ENCODE assay signal across 19 cellular contexts in the genomic region with DNA sequence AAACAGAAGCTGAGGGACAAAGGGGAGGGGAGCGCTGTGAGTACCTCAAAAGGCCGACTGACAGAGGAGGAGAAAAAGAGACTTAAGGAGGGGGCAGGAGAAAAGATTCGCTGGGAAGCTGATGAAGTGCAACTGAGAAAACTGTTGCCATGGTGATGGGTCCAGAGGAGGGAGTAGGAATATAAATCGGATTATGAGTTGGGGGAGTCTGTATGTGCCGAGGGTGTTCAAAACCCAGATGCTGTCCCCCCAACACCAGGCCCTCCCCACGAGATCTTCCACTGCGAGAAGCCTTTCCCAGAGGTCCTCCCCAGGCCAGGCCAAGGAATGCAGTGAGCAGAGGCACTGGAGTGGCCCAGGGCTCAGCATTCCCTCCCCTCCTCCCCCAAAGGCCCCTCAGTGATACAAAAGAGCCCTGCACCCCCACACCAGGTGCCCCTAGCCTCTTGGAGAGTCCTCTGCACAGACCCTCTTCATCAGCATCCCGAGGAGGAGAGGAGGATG. TPM values are rescaled to one million over a fixed set of nuclear protein-coding genes. Genes with fewer than 3 reads are reported as not detected.
DNase-seq lines count a peak whose midpoint lies in the region; ATAC-seq, FAIRE-seq and TF ChIP-seq lines count a peak whose summit lies in the region.
"Had no signal": no experiment of that assay in that cellular context is flagged by ENCODE, and none has a peak within 500 bp of the region (broad histone marks: within the 10 kb centered on the region; RNA-seq: fewer than 3 reads in every experiment).

No MANE protein-coding gene starts in this region.

- H3K4me2 ChIP-seq in GM23338, result peak overlapping the region; percentile 72

- H3K79me2 ChIP-seq in GM23338 (replicated peaks; ENCODE audit: insufficient read depth), result no peaks in the 10 kb centered on the region

- H4K20me1 ChIP-seq in GM23338 (replicated peaks; ENCODE audit: insufficient read depth), result no peaks in the 10 kb centered on the region

- no peaks in the 10 kb centered on the region for H3F3A ChIP-seq in GM23338 (replicated peaks; ENCODE audit: low read depth)

- H3K9me3 ChIP-seq in CD4-positive, alpha-beta memory T cell (ENCODE audit: control insufficient read depth in 1 of 2, low read length in 2 of 2), result no peaks in the 10 kb centered on the region
- H3K9me3 ChIP-seq in kidney (ENCODE audit: control insufficient read depth in 1 of 2, low read length in 2 of 2), result no peaks in the 10 kb centered on the region
- no peaks in the 10 kb centered on the region for H3K9me3 ChIP-seq in pancreas
- H3K9me3 ChIP-seq: MG63, upper lobe of left lung had no signal

- H3K4me3 ChIP-seq in CD4-positive, alpha-beta memory T cell (ENCODE audit: low read length in 2 of 2), result no peak overlapping the region
- H3K4me3 ChIP-seq in GM23338, result peak overlapping the region; percentile 28; the same call in 1 of the 2 replicates
- no peak overlapping the region for H3K4me3 ChIP-seq in kidney (ENCODE audit: low read length in 2 of 2)
- H3K4me3 ChIP-seq in pancreas, result no peak overlapping the region
- H3K4me3 ChIP-seq: MG63, upper lobe of left lung had no signal

- peak overlapping the region in 1 of 8 donors; percentile 61 for H3K4me3 Mint-ChIP-seq in CD4-positive, alpha-beta memory T cell
- no peak overlapping the region; the same call in 2 of the 3 replicates for H3K4me3 Mint-ChIP-seq in GM23338
- H3K4me3 Mint-ChIP-seq in activated T-helper 1 cell treated with anti-CD3 and anti-CD28 coated beads, Interleukin-12 subunit alpha, Interleukin-12 subunit beta, Interleukin-2, Interleukin-4 antibody, amounts not matched to agents 30 ng/mL and 10 ng/mL and 1 ng/mL, durations not matched to agents 14 hours and 24 hours and 36 hours, result no peak overlapping the region
- no peak overlapping the region for H3K4me3 Mint-ChIP-seq in activated CD8-positive, alpha-beta memory T cell treated with anti-CD3 and anti-CD28 coated beads, Interleukin-2, amount 10 ng/mL, durations not matched to agents 7 days and 5 days

- H3K27me3 Mint-ChIP-seq in CD4-positive, alpha-beta memory T cell, result peaks cover 0 to 1% of the 10 kb centered on the region in 2 donors
- H3K27me3 Mint-ChIP-seq in GM23338 (ENCODE audit: insufficient read depth, low read depth, poor library complexity), result peaks cover 8% of the 10 kb centered on the region
- peaks cover 5% of the 10 kb centered on the region for H3K27me3 Mint-ChIP-seq in activated T-helper 1 cell treated with anti-CD3 and anti-CD28 coated beads, Interleukin-12 subunit alpha, Interleukin-12 subunit beta, Interleukin-2, Interleukin-4 antibody, amounts not matched to agents 30 ng/mL and 10 ng/mL and 1 ng/mL, durations not matched to agents 14 hours and 24 hours and 36 hours (ENCODE audit: insufficient read depth)
- peaks cover 8% of the 10 kb centered on the region for H3K27me3 Mint-ChIP-seq in activated CD8-positive, alpha-beta memory T cell treated with anti-CD3 and anti-CD28 coated beads, Interleukin-2, amount 10 ng/mL, durations not matched to agents 7 days and 5 days

- no peaks in the 10 kb centered on the region for H3K36me3 Mint-ChIP-seq in CD4-positive, alpha-beta memory T cell
- H3K36me3 Mint-ChIP-seq in GM23338 (ENCODE audit: low read depth), result no peaks in the 10 kb centered on the region
- H3K36me3 Mint-ChIP-seq in activated T-helper 1 cell treated with anti-CD3 and anti-CD28 coated beads, Interleukin-12 subunit alpha, Interleukin-12 subunit beta, Interleukin-2, Interleukin-4 antibody, amounts not matched to agents 30 ng/mL and 10 ng/mL and 1 ng/mL, durations not matched to agents 14 hours and 24 hours and 36 hours (ENCODE audit: low read depth), result no peaks in the 10 kb centered on the region
- no peaks in the 10 kb centered on the region for H3K36me3 Mint-ChIP-seq in activated CD8-positive, alpha-beta memory T cell treated with anti-CD3 and anti-CD28 coated beads, Interleukin-2, amount 10 ng/mL, durations not matched to agents 7 days and 5 days

- intact Hi-C loops in CD4-positive, alpha-beta memory T cell (cut with micrococcal nuclease), result no loop called here
- intact Hi-C loops in activated T-helper 1 cell treated with anti-CD3 and anti-CD28 coated beads, Interleukin-12 subunit alpha, Interleukin-12 subunit beta, Interleukin-2, Interleukin-4 antibody, amounts not matched to agents 30 ng/mL and 10 ng/mL and 1 ng/mL, durations not matched to agents 14 hours and 24 hours and 36 hours (cut with micrococcal nuclease), result no loop called here
- intact Hi-C loops in kidney (cut with DNase I), result no loop called here
- intact Hi-C loops in pancreas (cut with DNase I), result no loop called here

- CTCF ChIA-PET in CD4-positive, alpha-beta memory T cell (lab: Charles Lee; ENCODE audit: partially characterized antibody), result interaction anchor here (0.7 to 2.6 kb wide), 5 partner anchors 9 to 1761 kb away, joined by 3 to 22 read pairs (median 3); no protein-coding TSS in a partner anchor
- CTCF ChIA-PET in activated CD8-positive, alpha-beta memory T cell treated with anti-CD3 and anti-CD28 coated beads, Interleukin-2, amount 10 ng/mL, durations not matched to agents 7 days and 5 days (lab: Charles Lee), result interaction anchor here (0.6 to 2.5 kb wide), 8 partner anchors 10 to 281 kb away, joined by 3 to 18 read pairs (median 4); partner anchors contain the start of genes SLC37A4 and UPK2

- H3K4me1 Mint-ChIP-seq in CD4-positive, alpha-beta memory T cell, result peaks cover 20 to 44% (median 31%) of the 10 kb centered on the region in 4 donors
- H3K4me1 Mint-ChIP-seq in GM23338, result peaks cover 27% of the 10 kb centered on the region
- H3K4me1 Mint-ChIP-seq in activated T-helper 1 cell treated with anti-CD3 and anti-CD28 coated beads, Interleukin-12 subunit alpha, Interleukin-12 subunit beta, Interleukin-2, Interleukin-4 antibody, amounts not matched to agents 30 ng/mL and 10 ng/mL and 1 ng/mL, durations not matched to agents 14 hours and 24 hours and 36 hours (ENCODE audit: low read depth), result peaks cover 24% of the 10 kb centered on the region
- H3K4me1 Mint-ChIP-seq in activated CD8-positive, alpha-beta memory T cell treated with anti-CD3 and anti-CD28 coated beads, Interleukin-2, amount 10 ng/mL, durations not matched to agents 7 days and 5 days, result peaks cover 28% of the 10 kb centered on the region

- no peak for TF ChIP-seq CTCF in GM23338 (conservative IDR thresholded peaks at IDR 0.05; ENCODE audit: low read depth in 2 of 2)
- no peak for TF ChIP-seq CTCF in kidney (IDR thresholded peaks at IDR 0.05; ENCODE audit: borderline replicate concordance, extremely low read depth, insufficient read depth)
- no peak for TF ChIP-seq CTCF in pancreas (IDR thresholded peaks at IDR 0.05)

- POLR2A ChIA-PET in CD4-positive, alpha-beta memory T cell (lab: Charles Lee; ENCODE audit: partially characterized antibody), result interaction anchor here (1.1 to 2.4 kb wide), 4 partner anchors 9 to 150 kb away, joined by 3 to 20 read pairs (median 6); partner anchors contain the start of gene DDX6

- ATAC-seq in GM23338 (no peak), pancreas (no peak)
- no peak for ATAC-seq in activated CD8-positive, alpha-beta memory T cell treated with anti-CD3 and anti-CD28 coated beads, Interleukin-2, amount 10 ng/mL, durations not matched to agents 7 days and 5 days

- no peak overlapping the region for H3K9ac ChIP-seq in kidney (ENCODE audit: low read length in 2 of 2)

- peak overlapping the region; percentile 6 for H3K27ac ChIP-seq in CD4-positive, alpha-beta memory T cell (ENCODE audit: low read depth, low read length)
- H3K27ac ChIP-seq in GM23338 (ENCODE audit: low read depth) (no peak overlapping the region), kidney (ENCODE audit: low read depth in 2 of 2, low read length in 2 of 2) (no peak overlapping the region), pancreas (no peak overlapping the region)
- H3K27ac ChIP-seq: upper lobe of left lung, VCaP had no signal

- H3K27me3 ChIP-seq in CD4-positive, alpha-beta memory T cell (ENCODE audit: insufficient read depth, low read length), result no peaks in the 10 kb centered on the region
- H3K27me3 ChIP-seq in GM23338 (ENCODE audit: insufficient read depth), result 0 out of 2 replicates have a peak, but pooled peaks cover 4% of the 10 kb centered on the region
- H3K27me3 ChIP-seq in pancreas, result no peaks in the 10 kb centered on the region
- H3K27me3 ChIP-seq: MG63, upper lobe of left lung had no signal

- no peaks in the 10 kb centered on the region for H3K9me2 ChIP-seq in GM23338 (ENCODE audit: insufficient read depth)

- H3K4me1 ChIP-seq in CD4-positive, alpha-beta memory T cell (ENCODE audit: insufficient read depth, low read length), result peaks cover 18% of the 10 kb centered on the region
- H3K4me1 ChIP-seq in GM23338 (ENCODE audit: insufficient read depth), result peaks cover 23% of the 10 kb centered on the region
- H3K4me1 ChIP-seq in kidney (ENCODE audit: control insufficient read depth in 1 of 2, insufficient read depth in 1 of 2, low read depth in 1 of 2, low read length in 2 of 2), result no peaks in the 10 kb centered on the region
- no peaks in the 10 kb centered on the region for H3K4me1 ChIP-seq in pancreas

- no peaks in the 10 kb centered on the region for H3K9me3 Mint-ChIP-seq in CD4-positive, alpha-beta memory T cell
- H3K9me3 Mint-ChIP-seq in GM23338, result no peaks in the 10 kb centered on the region; the same call in 2 of the 3 replicates
- no peaks in the 10 kb centered on the region for H3K9me3 Mint-ChIP-seq in activated T-helper 1 cell treated with anti-CD3 and anti-CD28 coated beads, Interleukin-12 subunit alpha, Interleukin-12 subunit beta, Interleukin-2, Interleukin-4 antibody, amounts not matched to agents 30 ng/mL and 10 ng/mL and 1 ng/mL, durations not matched to agents 14 hours and 24 hours and 36 hours
- no peaks in the 10 kb centered on the region for H3K9me3 Mint-ChIP-seq in activated CD8-positive, alpha-beta memory T cell treated with anti-CD3 and anti-CD28 coated beads, Interleukin-2, amount 10 ng/mL, durations not matched to agents 7 days and 5 days (ENCODE audit: low read depth)

- peak overlapping the region in 3 of 7 donors; percentile 16 to 84 (median 50) for H3K27ac Mint-ChIP-seq in CD4-positive, alpha-beta memory T cell
- H3K27ac Mint-ChIP-seq in GM23338, result no peak overlapping the region
- H3K27ac Mint-ChIP-seq in activated T-helper 1 cell treated with anti-CD3 and anti-CD28 coated beads, Interleukin-12 subunit alpha, Interleukin-12 subunit beta, Interleukin-2, Interleukin-4 antibody, amounts not matched to agents 30 ng/mL and 10 ng/mL and 1 ng/mL, durations not matched to agents 14 hours and 24 hours and 36 hours, result peak overlapping the region; percentile 3
- H3K27ac Mint-ChIP-seq in activated CD8-positive, alpha-beta memory T cell treated with anti-CD3 and anti-CD28 coated beads, Interleukin-2, amount 10 ng/mL, durations not matched to agents 7 days and 5 days, result no peak overlapping the region
- H3K27ac Mint-ChIP-seq: progenitor cell of endocrine pancreas had no signal

- peak overlapping the region; percentile 94 for H2AFZ ChIP-seq in GM23338

- H3K36me3 ChIP-seq in CD4-positive, alpha-beta memory T cell (ENCODE audit: insufficient read depth, low read length), result no peaks in the 10 kb centered on the region
- H3K36me3 ChIP-seq in GM23338 (ENCODE audit: insufficient read depth) (no peaks in the 10 kb centered on the region), kidney (ENCODE audit: control insufficient read depth in 1 of 2, insufficient read depth in 2 of 2, low read length in 2 of 2) (no peaks in the 10 kb centered on the region), pancreas (no peaks in the 10 kb centered on the region)
- H3K36me3 ChIP-seq: MG63, upper lobe of left lung had no signal

- WGBS in pancreas, 2 donors, result 59 to 64% methylated on average over 8 of the region's 8 CpGs

- no peak for FAIRE-seq in kidney (lab: Jason Lieb, UNC)
- FAIRE-seq in pancreas (lab: Jason Lieb, UNC), result no peak
- FAIRE-seq: endometrium had no signal

- DNase-seq in CD4-positive, alpha-beta memory T cell, result no peak
- DNase-seq in GM23338 (ENCODE audit: low spot score) (no peak), kidney (peak; percentile 50), pancreas (no peak), SIG-M5 (lab: John Stamatoyannopoulos, UW) (no peak)
- DNase-seq in activated T-helper 1 cell treated with anti-CD3 and anti-CD28 coated beads, Interleukin-12 subunit alpha, Interleukin-12 subunit beta, Interleukin-2, Interleukin-4 antibody, amounts not matched to agents 30 ng/mL and 10 ng/mL and 1 ng/mL, durations not matched to agents 14 hours and 24 hours and 36 hours (ENCODE audit: low spot score), result no peak
- DNase-seq in activated CD8-positive, alpha-beta memory T cell treated with anti-CD3 and anti-CD28 coated beads, Interleukin-2, amount 10 ng/mL, durations not matched to agents 7 days and 5 days, result no peak
- DNase-seq in activated effector memory CD4-positive, alpha-beta T cell treated with anti-CD3 and anti-CD28 coated beads, Interleukin-2, amount 50 U/mL, for 16 hours, result no peak
- DNase-seq: cerebellar nuclear complex, DMS153, foreskin fibroblast, MG63, NCI-H2029 treated with DMSO at 0.1 percent for 48 hours, SW 1271 had no signal

RNA-seq across cellular contexts. Expression of gene BCL9L, which starts 13.7 kb away (rescaled TPM):
- total RNA-seq in CD4-positive, alpha-beta memory T cell, result 100 to 1,000 TPM; 216 to 232 TPM
- polyA plus RNA-seq in CD4-positive, alpha-beta memory T cell, result 10 to 100 TPM in 1 of 2 donors, under 1 TPM in 1; 0.45 to 10.9 TPM
- 24.1 and 35.1 TPM in 2 replicates for total RNA-seq in GM23338 (2014; rRNA removed; shearing (Covaris generic))
- polyA plus RNA-seq in GM23338 (2016; fragmentation: Nextera tagmentation; extraction: Ambion mirVana), result 15.9 and 23.6 TPM in 2 replicates
- 27.3 and 32.4 TPM in 2 replicates for total RNA-seq in activated T-helper 1 cell treated with anti-CD3 and anti-CD28 coated beads, Interleukin-12 subunit alpha, Interleukin-12 subunit beta, Interleukin-2, Interleukin-4 antibody, amounts not matched to agents 30 ng/mL and 10 ng/mL and 1 ng/mL, durations not matched to agents 14 hours and 24 hours and 36 hours
- total RNA-seq in kidney, result 57.5 TPM
- 5.0 TPM for polyA plus RNA-seq in kidney (ENCODE audit: insufficient read depth, low read depth, low replicate concordance)
- 10 to 100 TPM; 15.2 to 40.8 (median 23.3) TPM for total RNA-seq in pancreas
- 10 to 100 TPM in 1 of 2 donors, 1 to 10 TPM in 1; 6.5 to 31.4 TPM for polyA plus RNA-seq in pancreas
- total RNA-seq in activated CD8-positive, alpha-beta memory T cell treated with anti-CD3 and anti-CD28 coated beads, Interleukin-2, amount 10 ng/mL, durations not matched to agents 7 days and 5 days, result 10 to 100 TPM; 33.9 to 44.0 TPM

RNA-seq across cellular contexts. Expression of gene UPK2, which starts 16.6 kb away (rescaled TPM):
- not detected for total RNA-seq in CD4-positive, alpha-beta memory T cell
- polyA plus RNA-seq in CD4-positive, alpha-beta memory T cell, result not detected
- not detected in 2 replicates for total RNA-seq in GM23338 (2014; rRNA removed; shearing (Covaris generic))
- polyA plus RNA-seq in GM23338 (2016; fragmentation: Nextera tagmentation; extraction: Ambion mirVana), result 0.74 and 1.4 TPM in 2 replicates
- total RNA-seq in activated T-helper 1 cell treated with anti-CD3 and anti-CD28 coated beads, Interleukin-12 subunit alpha, Interleukin-12 subunit beta, Interleukin-2, Interleukin-4 antibody, amounts not matched to agents 30 ng/mL and 10 ng/mL and 1 ng/mL, durations not matched to agents 14 hours and 24 hours and 36 hours, result not detected in 2 replicates
- total RNA-seq in kidney, result not detected
- polyA plus RNA-seq in kidney (ENCODE audit: insufficient read depth, low read depth, low replicate concordance), result not detected
- under 1 TPM in 1 of 6 donors, not detected in 5; 0.16 TPM for total RNA-seq in pancreas
- polyA plus RNA-seq in pancreas, result under 1 TPM; 0.09 to 0.19 TPM
- not detected for total RNA-seq in activated CD8-positive, alpha-beta memory T cell treated with anti-CD3 and anti-CD28 coated beads, Interleukin-2, amount 10 ng/mL, durations not matched to agents 7 days and 5 days
- total RNA-seq: left lobe of liver, upper lobe of left lung had no signal

RNA-seq across cellular contexts. Expression of gene FOXR1, which starts 32.1 kb away (rescaled TPM):
- not detected for total RNA-seq in CD4-positive, alpha-beta memory T cell
- polyA plus RNA-seq in CD4-positive, alpha-beta memory T cell, result not detected
- total RNA-seq in GM23338 (2014; rRNA removed; shearing (Covaris generic)), result not detected in 2 replicates
- not detected in 2 replicates for polyA plus RNA-seq in GM23338 (2016; fragmentation: Nextera tagmentation; extraction: Ambion mirVana)
- not detected in 2 replicates for total RNA-seq in activated T-helper 1 cell treated with anti-CD3 and anti-CD28 coated beads, Interleukin-12 subunit alpha, Interleukin-12 subunit beta, Interleukin-2, Interleukin-4 antibody, amounts not matched to agents 30 ng/mL and 10 ng/mL and 1 ng/mL, durations not matched to agents 14 hours and 24 hours and 36 hours
- total RNA-seq in kidney, result not detected
- polyA plus RNA-seq in kidney (ENCODE audit: insufficient read depth, low read depth, low replicate concordance), result not detected
- not detected for total RNA-seq in pancreas
- polyA plus RNA-seq in pancreas, result not detected
- total RNA-seq in activated CD8-positive, alpha-beta memory T cell treated with anti-CD3 and anti-CD28 coated beads, Interleukin-2, amount 10 ng/mL, durations not matched to agents 7 days and 5 days, result not detected
- total RNA-seq: left lobe of liver, progenitor cell of endocrine pancreas, upper lobe of left lung had no signal

RNA-seq across cellular contexts. Expression of gene CXCR5, which starts 55.8 kb away (rescaled TPM):
- total RNA-seq in CD4-positive, alpha-beta memory T cell, result 10 to 100 TPM; 21.1 to 21.5 TPM
- 10 to 100 TPM in 1 of 2 donors, 1 to 10 TPM in 1; 7.9 to 18.2 TPM for polyA plus RNA-seq in CD4-positive, alpha-beta memory T cell
- not detected in 2 replicates for total RNA-seq in GM23338 (2014; rRNA removed; shearing (Covaris generic))
- polyA plus RNA-seq in GM23338 (2016; fragmentation: Nextera tagmentation; extraction: Ambion mirVana) (0.18 and 0.96 TPM in 2 replicates), kidney (ENCODE audit: insufficient read depth, low read depth, low replicate concordance) (not detected), pancreas (under 1 TPM; 0.11 to 0.19 TPM)
- total RNA-seq in activated T-helper 1 cell treated with anti-CD3 and anti-CD28 coated beads, Interleukin-12 subunit alpha, Interleukin-12 subunit beta, Interleukin-2, Interleukin-4 antibody, amounts not matched to agents 30 ng/mL and 10 ng/mL and 1 ng/mL, durations not matched to agents 14 hours and 24 hours and 36 hours, result 5.1 and 5.5 TPM in 2 replicates
- total RNA-seq in kidney (1.1 TPM), pancreas (under 1 TPM; 0.06 to 0.20 (median 0.12) TPM)
- under 1 TPM in 1 of 2 experiments, not detected in 1; 0.30 TPM for total RNA-seq in activated CD8-positive, alpha-beta memory T cell treated with anti-CD3 and anti-CD28 coated beads, Interleukin-2, amount 10 ng/mL, durations not matched to agents 7 days and 5 days
- total RNA-seq: progenitor cell of endocrine pancreas had no signal

RNA-seq across cellular contexts. Expression of gene CENATAC, which starts 58.5 kb away (rescaled TPM):
- 100 to 1,000 TPM; 109 to 114 TPM for total RNA-seq in CD4-positive, alpha-beta memory T cell
- 10 to 100 TPM; 13.3 to 16.9 TPM for polyA plus RNA-seq in CD4-positive, alpha-beta memory T cell
- total RNA-seq in GM23338 (2014; rRNA removed; shearing (Covaris generic)), result 34.3 and 34.5 TPM in 2 replicates
- polyA plus RNA-seq in GM23338 (2016; fragmentation: Nextera tagmentation; extraction: Ambion mirVana), result 31.7 and 33.4 TPM in 2 replicates
- 50.1 and 53.6 TPM in 2 replicates for total RNA-seq in activated T-helper 1 cell treated with anti-CD3 and anti-CD28 coated beads, Interleukin-12 subunit alpha, Interleukin-12 subunit beta, Interleukin-2, Interleukin-4 antibody, amounts not matched to agents 30 ng/mL and 10 ng/mL and 1 ng/mL, durations not matched to agents 14 hours and 24 hours and 36 hours
- total RNA-seq in kidney, result 45.0 TPM
- 19.8 TPM for polyA plus RNA-seq in kidney (ENCODE audit: insufficient read depth, low read depth, low replicate concordance)
- total RNA-seq in pancreas, result 10 to 100 TPM in 4 of 6 donors, 1 to 10 TPM in 2; 9.1 to 21.3 (median 14.0) TPM
- 10 to 100 TPM; 61.1 to 86.2 TPM for polyA plus RNA-seq in pancreas
- total RNA-seq in activated CD8-positive, alpha-beta memory T cell treated with anti-CD3 and anti-CD28 coated beads, Interleukin-2, amount 10 ng/mL, durations not matched to agents 7 days and 5 days, result 10 to 100 TPM; 43.4 to 47.1 TPM
